ENCODE assay signal across 1 cellular context in the genomic region with DNA sequence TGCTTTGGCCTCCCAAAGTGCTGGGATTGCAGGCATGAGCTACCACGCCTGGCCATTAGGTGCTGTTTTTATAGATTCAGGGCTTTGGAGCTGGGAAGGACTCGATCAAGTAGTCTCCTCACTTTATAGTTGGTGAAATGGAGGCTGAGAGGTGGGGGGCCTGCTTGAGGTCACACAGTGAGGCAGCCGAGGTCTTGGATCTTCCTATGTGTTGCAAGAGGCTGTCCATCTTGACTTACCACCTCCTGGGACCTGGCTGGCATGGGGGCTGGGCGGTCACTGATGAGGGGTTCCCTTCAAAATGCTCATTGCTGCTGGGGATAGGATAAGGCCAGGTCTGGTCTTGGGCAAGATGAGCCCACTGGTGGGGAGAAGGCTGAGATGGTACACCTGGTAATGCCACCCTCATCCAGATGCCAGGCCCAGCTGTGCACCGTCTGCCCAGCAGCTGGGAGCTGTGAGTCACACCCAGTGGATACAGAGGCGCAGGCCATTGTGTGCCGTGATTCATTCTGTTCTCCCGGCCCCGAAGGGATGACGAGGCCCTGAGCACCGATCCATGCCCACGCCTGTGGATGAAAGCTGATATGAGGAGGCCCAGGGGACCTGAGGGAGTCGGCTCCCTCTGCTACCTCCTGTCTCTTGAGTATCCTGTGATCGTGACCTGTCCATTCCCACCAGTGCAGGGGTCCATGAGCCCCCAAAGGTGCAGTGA.
TF ChIP-seq lines count a peak whose summit lies in the region.

No MANE protein-coding gene starts in this region.

TF ChIP-seq in GM23338, 12 proteins besides CTCF, POLR2A, EP300 and RAD21:
- TF ChIP-seq, protein P1, sequence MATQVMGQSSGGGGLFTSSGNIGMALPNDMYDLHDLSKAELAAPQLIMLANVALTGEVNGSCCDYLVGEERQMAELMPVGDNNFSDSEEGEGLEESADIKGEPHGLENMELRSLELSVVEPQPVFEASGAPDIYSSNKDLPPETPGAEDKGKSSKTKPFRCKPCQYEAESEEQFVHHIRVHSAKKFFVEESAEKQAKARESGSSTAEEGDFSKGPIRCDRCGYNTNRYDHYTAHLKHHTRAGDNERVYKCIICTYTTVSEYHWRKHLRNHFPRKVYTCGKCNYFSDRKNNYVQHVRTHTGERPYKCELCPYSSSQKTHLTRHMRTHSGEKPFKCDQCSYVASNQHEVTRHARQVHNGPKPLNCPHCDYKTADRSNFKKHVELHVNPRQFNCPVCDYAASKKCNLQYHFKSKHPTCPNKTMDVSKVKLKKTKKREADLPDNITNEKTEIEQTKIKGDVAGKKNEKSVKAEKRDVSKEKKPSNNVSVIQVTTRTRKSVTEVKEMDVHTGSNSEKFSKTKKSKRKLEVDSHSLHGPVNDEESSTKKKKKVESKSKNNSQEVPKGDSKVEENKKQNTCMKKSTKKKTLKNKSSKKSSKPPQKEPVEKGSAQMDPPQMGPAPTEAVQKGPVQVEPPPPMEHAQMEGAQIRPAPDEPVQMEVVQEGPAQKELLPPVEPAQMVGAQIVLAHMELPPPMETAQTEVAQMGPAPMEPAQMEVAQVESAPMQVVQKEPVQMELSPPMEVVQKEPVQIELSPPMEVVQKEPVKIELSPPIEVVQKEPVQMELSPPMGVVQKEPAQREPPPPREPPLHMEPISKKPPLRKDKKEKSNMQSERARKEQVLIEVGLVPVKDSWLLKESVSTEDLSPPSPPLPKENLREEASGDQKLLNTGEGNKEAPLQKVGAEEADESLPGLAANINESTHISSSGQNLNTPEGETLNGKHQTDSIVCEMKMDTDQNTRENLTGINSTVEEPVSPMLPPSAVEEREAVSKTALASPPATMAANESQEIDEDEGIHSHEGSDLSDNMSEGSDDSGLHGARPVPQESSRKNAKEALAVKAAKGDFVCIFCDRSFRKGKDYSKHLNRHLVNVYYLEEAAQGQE (IDR thresholded peaks at IDR 0.05; ENCODE audit: unreplicated experiment): no peak
- TF ChIP-seq, protein P2, sequence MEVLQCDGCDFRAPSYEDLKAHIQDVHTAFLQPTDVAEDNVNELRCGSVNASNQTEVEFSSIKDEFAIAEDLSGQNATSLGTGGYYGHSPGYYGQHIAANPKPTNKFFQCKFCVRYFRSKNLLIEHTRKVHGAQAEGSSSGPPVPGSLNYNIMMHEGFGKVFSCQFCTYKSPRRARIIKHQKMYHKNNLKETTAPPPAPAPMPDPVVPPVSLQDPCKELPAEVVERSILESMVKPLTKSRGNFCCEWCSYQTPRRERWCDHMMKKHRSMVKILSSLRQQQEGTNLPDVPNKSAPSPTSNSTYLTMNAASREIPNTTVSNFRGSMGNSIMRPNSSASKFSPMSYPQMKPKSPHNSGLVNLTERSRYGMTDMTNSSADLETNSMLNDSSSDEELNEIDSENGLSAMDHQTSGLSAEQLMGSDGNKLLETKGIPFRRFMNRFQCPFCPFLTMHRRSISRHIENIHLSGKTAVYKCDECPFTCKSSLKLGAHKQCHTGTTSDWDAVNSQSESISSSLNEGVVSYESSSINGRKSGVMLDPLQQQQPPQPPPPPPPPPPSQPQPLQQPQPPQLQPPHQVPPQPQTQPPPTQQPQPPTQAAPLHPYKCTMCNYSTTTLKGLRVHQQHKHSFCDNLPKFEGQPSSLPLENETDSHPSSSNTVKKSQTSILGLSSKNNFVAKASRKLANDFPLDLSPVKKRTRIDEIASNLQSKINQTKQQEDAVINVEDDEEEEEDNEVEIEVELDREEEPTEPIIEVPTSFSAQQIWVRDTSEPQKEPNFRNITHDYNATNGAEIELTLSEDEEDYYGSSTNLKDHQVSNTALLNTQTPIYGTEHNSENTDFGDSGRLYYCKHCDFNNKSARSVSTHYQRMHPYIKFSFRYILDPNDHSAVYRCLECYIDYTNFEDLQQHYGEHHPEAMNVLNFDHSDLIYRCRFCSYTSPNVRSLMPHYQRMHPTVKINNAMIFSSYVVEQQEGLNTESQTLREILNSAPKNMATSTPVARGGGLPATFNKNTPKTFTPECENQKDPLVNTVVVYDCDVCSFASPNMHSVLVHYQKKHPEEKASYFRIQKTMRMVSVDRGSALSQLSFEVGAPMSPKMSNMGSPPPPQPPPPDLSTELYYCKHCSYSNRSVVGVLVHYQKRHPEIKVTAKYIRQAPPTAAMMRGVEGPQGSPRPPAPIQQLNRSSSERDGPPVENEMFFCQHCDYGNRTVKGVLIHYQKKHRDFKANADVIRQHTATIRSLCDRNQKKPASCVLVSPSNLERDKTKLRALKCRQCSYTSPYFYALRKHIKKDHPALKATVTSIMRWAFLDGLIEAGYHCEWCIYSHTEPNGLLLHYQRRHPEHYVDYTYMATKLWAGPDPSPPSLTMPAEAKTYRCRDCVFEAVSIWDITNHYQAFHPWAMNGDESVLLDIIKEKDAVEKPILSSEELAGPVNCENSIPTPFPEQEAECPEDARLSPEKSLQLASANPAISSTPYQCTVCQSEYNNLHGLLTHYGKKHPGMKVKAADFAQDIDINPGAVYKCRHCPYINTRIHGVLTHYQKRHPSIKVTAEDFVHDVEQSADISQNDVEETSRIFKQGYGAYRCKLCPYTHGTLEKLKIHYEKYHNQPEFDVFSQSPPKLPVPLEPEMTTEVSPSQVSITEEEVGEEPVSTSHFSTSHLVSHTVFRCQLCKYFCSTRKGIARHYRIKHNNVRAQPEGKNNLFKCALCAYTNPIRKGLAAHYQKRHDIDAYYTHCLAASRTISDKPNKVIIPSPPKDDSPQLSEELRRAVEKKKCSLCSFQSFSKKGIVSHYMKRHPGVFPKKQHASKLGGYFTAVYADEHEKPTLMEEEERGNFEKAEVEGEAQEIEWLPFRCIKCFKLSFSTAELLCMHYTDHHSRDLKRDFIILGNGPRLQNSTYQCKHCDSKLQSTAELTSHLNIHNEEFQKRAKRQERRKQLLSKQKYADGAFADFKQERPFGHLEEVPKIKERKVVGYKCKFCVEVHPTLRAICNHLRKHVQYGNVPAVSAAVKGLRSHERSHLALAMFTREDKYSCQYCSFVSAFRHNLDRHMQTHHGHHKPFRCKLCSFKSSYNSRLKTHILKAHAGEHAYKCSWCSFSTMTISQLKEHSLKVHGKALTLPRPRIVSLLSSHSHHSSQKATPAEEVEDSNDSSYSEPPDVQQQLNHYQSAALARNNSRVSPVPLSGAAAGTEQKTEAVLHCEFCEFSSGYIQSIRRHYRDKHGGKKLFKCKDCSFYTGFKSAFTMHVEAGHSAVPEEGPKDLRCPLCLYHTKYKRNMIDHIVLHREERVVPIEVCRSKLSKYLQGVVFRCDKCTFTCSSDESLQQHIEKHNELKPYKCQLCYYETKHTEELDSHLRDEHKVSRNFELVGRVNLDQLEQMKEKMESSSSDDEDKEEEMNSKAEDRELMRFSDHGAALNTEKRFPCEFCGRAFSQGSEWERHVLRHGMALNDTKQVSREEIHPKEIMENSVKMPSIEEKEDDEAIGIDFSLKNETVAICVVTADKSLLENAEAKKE (CRISPR knock-in tag; IDR thresholded peaks at IDR 0.05): no peak
- no peak for TF ChIP-seq EZH2 (IDR thresholded peaks at IDR 0.05; ENCODE audit: low read depth, unreplicated experiment)
